ENCODE assay signal across 13 cellular contexts in genomic region chr4:112318239-112319142, GRCh38. TPM values are rescaled to one million over a fixed set of nuclear protein-coding genes. Genes with fewer than 3 reads are reported as not detected.
DNase-seq lines count a peak whose midpoint lies in the region; ATAC-seq and TF ChIP-seq lines count a peak whose summit lies in the region.
"Had no signal": no experiment of that assay in that cellular context is flagged by ENCODE, and none has a peak within 500 bp of the region (broad histone marks: within the 10 kb centered on the region; RNA-seq: fewer than 3 reads in every experiment).

No MANE protein-coding gene starts in this region.

- H3K4ac ChIP-seq in IMR-90 (ENCODE audit: low read depth, low read length), result no peak overlapping the region

- TF ChIP-seq POLR2A in IMR-90 (IDR thresholded peaks at IDR 0.05; ENCODE audit: low read depth, low read length), result no peak

- H3K14ac ChIP-seq in IMR-90 (replicated peaks; ENCODE audit: low read depth, low read length), result 0 out of 2 replicates have a peak overlapping the region, but pooled peaks have one; percentile 22

- H3K27ac ChIP-seq in IMR-90 (ENCODE audit: insufficient read depth, low read length) (no peak overlapping the region), right cardiac atrium (ENCODE audit: low read length) (no peak overlapping the region)
- H3K27ac ChIP-seq: SK-N-MC had no signal

- POLR2A ChIA-PET in IMR-90 (lab: Charles Lee; ENCODE audit: unreplicated experiment), result no interaction called here

- no peaks in the 10 kb centered on the region for H3K4me1 ChIP-seq in IMR-90 (ENCODE audit: control insufficient read depth, insufficient read depth, low read length)
- no peaks in the 10 kb centered on the region for H3K4me1 ChIP-seq in right cardiac atrium (ENCODE audit: control insufficient read depth, insufficient read depth, low read length)

- no peak overlapping the region for H3K23ac ChIP-seq in IMR-90 (ENCODE audit: low read depth, low read length)

- TF ChIP-seq CTCF in GM10266 (IDR thresholded peaks at IDR 0.05; ENCODE audit: control insufficient read depth, insufficient read depth, low read depth, missing control alignments), result no peak
- no peak for TF ChIP-seq CTCF in IMR-90 (conservative IDR thresholded peaks at IDR 0.05; ENCODE audit: low read depth, low read length)

- H4K5ac ChIP-seq in IMR-90 (ENCODE audit: low read depth, low read length), result no peak overlapping the region

- H3K79me1 ChIP-seq in IMR-90 (ENCODE audit: low read depth in 1 of 2, low read length in 2 of 2), result no peaks in the 10 kb centered on the region

- H4K8ac ChIP-seq in IMR-90 (ENCODE audit: low read depth in 2 of 2, low read length in 2 of 2), result no peak overlapping the region

- no peak overlapping the region for H2AK9ac ChIP-seq in IMR-90 (replicated peaks; ENCODE audit: low read depth, low read length, poor library complexity)

- H4K20me1 ChIP-seq in IMR-90 (ENCODE audit: insufficient read depth, low read length), result no peaks in the 10 kb centered on the region

- dilution Hi-C loops in IMR-90 (cut with HindIII; ENCODE audit: low sequenced_read_pairs, unreplicated experiment), result no loop called here

- no peak overlapping the region for H3K9ac ChIP-seq in IMR-90 (ENCODE audit: low read depth, low read length)

- H3K9me3 ChIP-seq in IMR-90 (ENCODE audit: control insufficient read depth, insufficient read depth, low read length) (no peaks in the 10 kb centered on the region), right cardiac atrium (ENCODE audit: control insufficient read depth, low read length) (no peaks in the 10 kb centered on the region)

- 86% methylated on average over 1 of the region's 5 CpGs; no CpG with 5 or more reads in 1 of the 2 experiments for WGBS in IMR-90 (ENCODE audit: extremely low coverage in 2 of 2, insufficient read length in 1 of 2), 2 experiments
- WGBS in right cardiac atrium, result 85% methylated on average over 5 of the region's 5 CpGs

- 0 out of 2 replicates have a peak, but pooled peaks cover 5% of the 10 kb centered on the region for H3K9me1 ChIP-seq in IMR-90 (ENCODE audit: insufficient read depth, low read length)

- H3K4me3 ChIP-seq in IMR-90 (ENCODE audit: insufficient read depth, low read depth, low read length), result no peak overlapping the region
- H3K4me3 ChIP-seq in right cardiac atrium (ENCODE audit: low read length), result no peak overlapping the region
- H3K4me3 ChIP-seq: GM23338, SK-N-MC had no signal

- no peak overlapping the region for H2BK20ac ChIP-seq in IMR-90 (ENCODE audit: low read depth, low read length)

- TF ChIP-seq RAD21 in IMR-90 (IDR thresholded peaks at IDR 0.05; ENCODE audit: low read length), result no peak

- H3K4me2 ChIP-seq in IMR-90 (ENCODE audit: low read depth, low read length), result no peak overlapping the region
- H3K4me2 ChIP-seq: GM23338 had no signal

- in situ Hi-C loops in IMR-90 (cut with MboI; ENCODE audit: low sequenced_read_pairs), result no loop called here

- DNase-seq in GM10266 (ENCODE audit: extremely low spot score), result peak; percentile 40
- DNase-seq in GM19238 (ENCODE audit: insufficient read length, low spot score), result peak; percentile 10
- no peak for DNase-seq in IMR-90
- no peak for DNase-seq in RPMI8226
- DNase-seq in stimulated activated CD4-positive, alpha-beta T cell treated with anti-CD3 and anti-CD28 coated beads, Interleukin-4, amount 100 ng/mL, for 4 hours, result no peak
- DNase-seq in right cardiac atrium, result no peak
- no peak for DNase-seq in 8988T
- DNase-seq: CD8-positive, alpha-beta memory T cell; effector CD4-positive, alpha-beta T cell; NCI-H146 had no signal

- no peak overlapping the region for H2BK15ac ChIP-seq in IMR-90 (ENCODE audit: low read depth, low read length)

- no peak overlapping the region for H4K91ac ChIP-seq in IMR-90 (ENCODE audit: insufficient read depth, low read depth, low read length)

- H3K18ac ChIP-seq in IMR-90 (ENCODE audit: low read depth, low read length), result no peak overlapping the region; the same call in 1 of the 2 replicates

- H3K56ac ChIP-seq in IMR-90 (ENCODE audit: extremely low read depth, insufficient read depth, low read length), result no peak overlapping the region

- BruUV-seq in IMR-90 (replicated peaks; lab: Mats Ljungman, UMichigan), result no TSS peak

- peak; percentile 98 for ATAC-seq in HG02840 (IDR thresholded peaks at IDR 0.05; ENCODE audit: low FRiP score, unreplicated experiment)
- no peak for ATAC-seq in IMR-90 (ENCODE audit: low read depth)
- no peak for ATAC-seq in right cardiac atrium
- ATAC-seq: GM23338 had no signal

- no peak overlapping the region for H2BK5ac ChIP-seq in IMR-90 (ENCODE audit: low read depth, low read length, poor library complexity, severe bottlenecking)

- intact Hi-C loops in IMR-90 (cut with micrococcal nuclease) (no loop called here), right cardiac atrium (cut with DNase I) (no loop called here)

- peaks cover 2% of the 10 kb centered on the region; the same call in 1 of the 2 replicates for H3K36me3 ChIP-seq in IMR-90 (ENCODE audit: control insufficient read depth, insufficient read depth, low read length)

- H3K27me3 ChIP-seq in IMR-90 (ENCODE audit: control insufficient read depth, insufficient read depth, low read length) (no peaks in the 10 kb centered on the region), right cardiac atrium (ENCODE audit: control insufficient read depth, insufficient read depth) (no peaks in the 10 kb centered on the region)

- no peak overlapping the region for H2AK5ac ChIP-seq in IMR-90 (ENCODE audit: low read depth, low read length)

- CTCF ChIA-PET in IMR-90 (lab: Yijun Ruan, JAX), result no interaction called here

- H2BK120ac ChIP-seq in IMR-90 (ENCODE audit: low read depth, low read length), result no peak overlapping the region; the same call in 1 of the 2 replicates

- H2AFZ ChIP-seq in IMR-90 (replicated peaks; ENCODE audit: low read length, poor library complexity), result no peak overlapping the region
- H2AFZ ChIP-seq: GM23338 had no signal

TF ChIP-seq in IMR-90, 13 proteins besides CTCF, POLR2A, EP300 and RAD21:
- no peak for TF ChIP-seq RFX5 (IDR thresholded peaks at IDR 0.05; ENCODE audit: low read depth, low read length)
- no peak for TF ChIP-seq RCOR1 (IDR thresholded peaks at IDR 0.05; ENCODE audit: insufficient replicate concordance, low read length)
- no peak for TF ChIP-seq MAFK (IDR thresholded peaks at IDR 0.05; ENCODE audit: low read depth, low read length)
- TF ChIP-seq MXI1 (IDR thresholded peaks at IDR 0.05; ENCODE audit: borderline replicate concordance, low read depth, low read length), result no peak
- TF ChIP-seq, protein P1, sequence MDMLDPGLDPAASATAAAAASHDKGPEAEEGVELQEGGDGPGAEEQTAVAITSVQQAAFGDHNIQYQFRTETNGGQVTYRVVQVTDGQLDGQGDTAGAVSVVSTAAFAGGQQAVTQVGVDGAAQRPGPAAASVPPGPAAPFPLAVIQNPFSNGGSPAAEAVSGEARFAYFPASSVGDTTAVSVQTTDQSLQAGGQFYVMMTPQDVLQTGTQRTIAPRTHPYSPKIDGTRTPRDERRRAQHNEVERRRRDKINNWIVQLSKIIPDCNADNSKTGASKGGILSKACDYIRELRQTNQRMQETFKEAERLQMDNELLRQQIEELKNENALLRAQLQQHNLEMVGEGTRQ (IDR thresholded peaks at IDR 0.05; ENCODE audit: low read depth, low read length), result no peak
- TF ChIP-seq SMC3 (IDR thresholded peaks at IDR 0.05; ENCODE audit: low read depth, low read length), result no peak
- no peak for TF ChIP-seq CHD1 (IDR thresholded peaks at IDR 0.05; ENCODE audit: low read depth, low read length)
- TF ChIP-seq BHLHE40 (IDR thresholded peaks at IDR 0.05; ENCODE audit: low read depth, low read length), result no peak
- TF ChIP-seq CEBPB (IDR thresholded peaks at IDR 0.05; ENCODE audit: low read depth, low read length), result no peak
- no peak for TF ChIP-seq NFE2L2 (IDR thresholded peaks at IDR 0.05; ENCODE audit: low read depth, low read length)
- TF ChIP-seq, protein P2, sequence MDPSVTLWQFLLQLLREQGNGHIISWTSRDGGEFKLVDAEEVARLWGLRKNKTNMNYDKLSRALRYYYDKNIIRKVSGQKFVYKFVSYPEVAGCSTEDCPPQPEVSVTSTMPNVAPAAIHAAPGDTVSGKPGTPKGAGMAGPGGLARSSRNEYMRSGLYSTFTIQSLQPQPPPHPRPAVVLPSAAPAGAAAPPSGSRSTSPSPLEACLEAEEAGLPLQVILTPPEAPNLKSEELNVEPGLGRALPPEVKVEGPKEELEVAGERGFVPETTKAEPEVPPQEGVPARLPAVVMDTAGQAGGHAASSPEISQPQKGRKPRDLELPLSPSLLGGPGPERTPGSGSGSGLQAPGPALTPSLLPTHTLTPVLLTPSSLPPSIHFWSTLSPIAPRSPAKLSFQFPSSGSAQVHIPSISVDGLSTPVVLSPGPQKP (IDR thresholded peaks at IDR 0.05; ENCODE audit: borderline replicate concordance, low read depth, low read length), result no peak
- TF ChIP-seq FOS (IDR thresholded peaks at IDR 0.05; ENCODE audit: low read depth, low read length), result no peak
- TF ChIP-seq MAZ (IDR thresholded peaks at IDR 0.05; ENCODE audit: borderline replicate concordance, low read depth, low read length), result no peak

RNA-seq across cellular contexts. Expression of gene ALPK1, which starts 21.3 kb away (rescaled TPM):
- total RNA-seq in IMR-90 (2012; rRNA removed) (7.9 and 8.6 TPM in 2 replicates), right cardiac atrium (1 to 10 TPM; 7.7 to 8.9 (median 8.2) TPM)
- polyA plus RNA-seq in IMR-90 (2012; rRNA removed) (2.8 and 3.3 TPM in 2 replicates), right cardiac atrium (2.6 TPM)
- 0.93 and 1.1 TPM in 2 replicates for polyA plus RNA-seq in IMR-90 (2012; cell fraction: cytosol; rRNA removed)
- 2.7 and 11.5 TPM in 2 replicates for polyA plus RNA-seq in IMR-90 (2012; cell fraction: nucleus; rRNA removed; ENCODE audit: low replicate concordance)

RNA-seq across cellular contexts. Expression of gene TIFA, which starts 32.8 kb away (rescaled TPM):
- 2.5 and 3.6 TPM in 2 replicates for total RNA-seq in IMR-90 (2012; rRNA removed)
- 2.5 and 3.7 TPM in 2 replicates for polyA plus RNA-seq in IMR-90 (2012; rRNA removed)
- polyA plus RNA-seq in IMR-90 (2012; cell fraction: cytosol; rRNA removed), result 0.55 and 0.65 TPM in 2 replicates
- 0.25 and 1.0 TPM in 2 replicates for polyA plus RNA-seq in IMR-90 (2012; cell fraction: nucleus; rRNA removed; ENCODE audit: low replicate concordance)
- 10 to 100 TPM; 11.6 to 35.9 (median 25.9) TPM for total RNA-seq in right cardiac atrium
- 14.5 TPM for polyA plus RNA-seq in right cardiac atrium

Comparison
In these comparisons a context has a peak if more than half of its experiments do, and no peak if none do; other contexts are left out.
1. DNase-seq: peak in GM10266 (single experiment) and GM19238 (single experiment); none in IMR-90 (single experiment), RPMI8226 (single experiment), stimulated activated CD4-positive, alpha-beta T cell treated with anti-CD3 and anti-CD28 coated beads, Interleukin-4, amount 100 ng/mL, for 4 hours (0 of 2), right cardiac atrium (0 of 3) and 8988T (single experiment).